15 cellular contexts compared by ENCODE assay signal in the genomic region with DNA sequence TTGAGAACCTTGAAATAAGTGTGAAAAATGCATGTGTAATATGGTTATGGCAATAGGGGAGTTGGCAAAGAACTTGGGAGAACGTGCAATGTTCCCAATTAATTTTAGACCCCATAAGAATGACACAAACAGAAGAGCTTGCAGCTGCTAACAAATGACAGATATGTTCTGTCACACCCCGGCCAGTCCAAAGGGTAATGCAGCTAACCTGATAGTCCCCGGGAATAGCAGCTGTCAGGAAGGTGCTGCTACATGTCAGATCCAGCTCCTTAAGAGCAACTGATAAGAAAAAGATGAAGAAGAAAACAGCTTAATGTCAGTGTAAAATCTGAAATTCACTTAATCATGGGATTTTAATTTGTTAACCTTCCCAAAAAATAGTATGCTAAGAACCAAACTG. TPM values are rescaled to one million over a fixed set of nuclear protein-coding genes. Genes with fewer than 3 reads are reported as not detected.
DNase-seq lines count a peak whose midpoint lies in the region; ATAC-seq, FAIRE-seq and TF ChIP-seq lines count a peak whose summit lies in the region.
"Had no signal": no experiment of that assay in that cellular context is flagged by ENCODE, and none has a peak within 500 bp of the region (broad histone marks: within the 10 kb centered on the region; RNA-seq: fewer than 3 reads in every experiment).

No MANE protein-coding gene starts in this region.

- H3K4me1 ChIP-seq in left ventricle myocardium inferior (peaks cover 74% of the 10 kb centered on the region), small intestine (ENCODE audit: control insufficient read depth in 2 of 2, insufficient read depth in 1 of 2, low read depth in 1 of 2, low read length in 1 of 2) (peaks cover 0 to 3% of the 10 kb centered on the region in 2 donors)

- FAIRE-seq in small intestine (lab: Jason Lieb, UNC): no peak
- FAIRE-seq: H1 had no signal

- 6 to 51% (median 29%) methylated on average over 3 of the region's 3 CpGs for WGBS in small intestine, 3 donors

- no peak for TF ChIP-seq CTCF in left ventricle myocardium inferior (IDR thresholded peaks at IDR 0.05; ENCODE audit: borderline replicate concordance)

- peak overlapping the region; percentile 83 for H3K27ac ChIP-seq in left ventricle myocardium inferior (replicated peaks)
- H3K27ac ChIP-seq in small intestine (ENCODE audit: low read depth in 1 of 2, low read length in 1 of 2): no peak overlapping the region
- H3K27ac ChIP-seq: 22Rv1; BLaER1 treated with 17β-estradiol and CSF1 and Interleukin-3, amounts not matched to agents 10 nM and 100 nM had no signal

- H3K36me3 ChIP-seq in left ventricle myocardium inferior (no peaks in the 10 kb centered on the region), small intestine (ENCODE audit: control insufficient read depth in 2 of 2, insufficient read depth in 2 of 2, low read length in 2 of 2) (no peaks in the 10 kb centered on the region)
- H3K36me3 ChIP-seq: BLaER1 treated with 17β-estradiol and CSF1 and Interleukin-3, amounts not matched to agents 10 nM and 100 nM had no signal

- H3K27me3 ChIP-seq in left ventricle myocardium inferior (ENCODE audit: low read depth) (no peaks in the 10 kb centered on the region), small intestine (ENCODE audit: control insufficient read depth in 2 of 2, insufficient read depth in 2 of 2, low read length in 2 of 2) (no peaks in the 10 kb centered on the region)
- H3K27me3 ChIP-seq: BLaER1 treated with 17β-estradiol and CSF1 and Interleukin-3, amounts not matched to agents 10 nM and 100 nM had no signal

- DNase-seq in Right ventricle myocardium inferior (ENCODE audit: missing footprints) (no peak), cardiac septum (ENCODE audit: low spot score) (no peak), left ventricle myocardium inferior (peak; percentile 49), left colon (no peak), small intestine (peak; percentile 68), NCI-H2196 treated with DMSO at 0.1 percent for 48 hours (lab: John Stamatoyannopoulos, UW; ENCODE audit: unreplicated experiment) (no peak), AG08396 (ENCODE audit: low spot score) (no peak), NCI-H2227 treated with DMSO at 0.1 percent for 48 hours (lab: John Stamatoyannopoulos, UW) (no peak)
- DNase-seq: CD4-positive, CD25-positive, alpha-beta regulatory T cell; DMS53; HCEC 1CT; HFFc6 had no signal

- intact Hi-C loops in Right ventricle myocardium inferior (cut with DNase I): no loop called here
- intact Hi-C loops in cardiac septum (cut with DNase I): loop anchor here (2.0 to 10.0 kb wide), 2 partner anchors 29 to 151 kb away; no protein-coding TSS in a partner anchor
- intact Hi-C loops in left ventricle myocardium inferior (cut with micrococcal nuclease): no loop called here
- intact Hi-C loops in left colon (cut with DNase I, micrococcal nuclease): no loop called here

- H3K4me3 ChIP-seq in left ventricle myocardium inferior (no peak overlapping the region), small intestine (ENCODE audit: low read depth in 1 of 2, low read length in 2 of 2) (no peak overlapping the region)
- H3K4me3 ChIP-seq: BLaER1 treated with 17β-estradiol and CSF1 and Interleukin-3, amounts not matched to agents 10 nM and 100 nM had no signal

- H3K9me3 ChIP-seq in left ventricle myocardium inferior (replicated peaks): no peaks in the 10 kb centered on the region
- H3K9me3 ChIP-seq in small intestine (ENCODE audit: control insufficient read depth, low read depth): no peaks in the 10 kb centered on the region
- H3K9me3 ChIP-seq: BLaER1 treated with 17β-estradiol and CSF1 and Interleukin-3, amounts not matched to agents 10 nM and 100 nM had no signal

- ATAC-seq in Right ventricle myocardium inferior (peak; percentile 89), left colon (peak; percentile 71)

RNA-seq across cellular contexts. Expression of a gene that starts 30.4 kb away (rescaled TPM):
- total RNA-seq in Right ventricle myocardium inferior (28.6 TPM), cardiac septum (75.8 TPM), left ventricle myocardium inferior (43.2 TPM), left colon (10 to 100 TPM; 33.8 to 37.4 TPM)
- 1 to 10 TPM in 1 of 3 donors, under 1 TPM in 2; 0.45 to 1.9 (median 0.54) TPM for polyA plus RNA-seq in small intestine

Comparison
In these comparisons a context has a peak if more than half of its experiments do, and no peak if none do; other contexts are left out.
1. DNase-seq: peak in left ventricle myocardium inferior (single experiment) and small intestine (single experiment); none in Right ventricle myocardium inferior (single experiment), cardiac septum (single experiment), left colon (0 of 2), NCI-H2196 treated with DMSO at 0.1 percent for 48 hours (single experiment), AG08396 (single experiment) and NCI-H2227 treated with DMSO at 0.1 percent for 48 hours (single experiment).